1 cellular context compared by ENCODE assay signal in genomic region chr11:6612008-6612815, GRCh38.
A peak's percentile ranks its signal among the peaks of the same experiment; 100 is the strongest.
TF ChIP-seq lines count a peak whose summit lies in the region.

TSS of gene TAF10 (minus strand) at chr11:6612216. CDS start at chr11:6612189, 27 bp downstream.

TF ChIP-seq in GM12878, 131 proteins besides CTCF, POLR2A, EP300 and RAD21 (continued from another document and continues in another):
- TF ChIP-seq ZBTB33 (IDR thresholded peaks at IDR 0.05) (no peak), RCOR1 (conservative IDR thresholded peaks at IDR 0.05; ENCODE audit: low read depth, low read length) (no peak), HDGF (IDR thresholded peaks at IDR 0.05) (peak; percentile 81; the same call in 1 of the 2 replicates), EZH2 (IDR thresholded peaks at IDR 0.05; ENCODE audit: borderline replicate concordance, control insufficient read depth, low read depth, low read length) (no peak), MEF2A (IDR thresholded peaks at IDR 0.05; ENCODE audit: insufficient read depth, low read depth, low read length) (no peak), ZNF207 (IDR thresholded peaks at IDR 0.05; ENCODE audit: borderline replicate concordance) (peak; percentile 75; the same call in 1 of the 2 replicates), RB1 (IDR thresholded peaks at IDR 0.05; ENCODE audit: borderline replicate concordance) (peak; percentile 53; the same call in 1 of the 2 replicates), NFYA (IDR thresholded peaks at IDR 0.05; ENCODE audit: borderline replicate concordance, low read depth, low read length) (no peak), PKNOX1 (IDR thresholded peaks at IDR 0.05) (peak; percentile 66), MXI1 (IDR thresholded peaks at IDR 0.05; ENCODE audit: low read depth, low read length) (peak; percentile 54), ZNF384 (IDR thresholded peaks at IDR 0.05; ENCODE audit: borderline replicate concordance, low read depth, low read length) (no peak), E2F4 (IDR thresholded peaks at IDR 0.05; ENCODE audit: low read depth, low read length) (no peak), CBX3 (IDR thresholded peaks at IDR 0.05; ENCODE audit: borderline replicate concordance, low read depth) (no peak), SPI1 (IDR thresholded peaks at IDR 0.05; ENCODE audit: borderline replicate concordance, insufficient read depth, low read depth, low read length) (0 out of 2 replicates have a peak, but pooled peaks have one; percentile 41), GABPA (IDR thresholded peaks at IDR 0.05; ENCODE audit: low read depth) (peak; percentile 60; the same call in 1 of the 2 replicates), ZNF274 (IDR thresholded peaks at IDR 0.05; ENCODE audit: insufficient read depth, insufficient read length) (no peak), PBX3 (IDR thresholded peaks at IDR 0.05; ENCODE audit: insufficient replicate concordance, low read depth, low read length) (no peak), ZNF217 (IDR thresholded peaks at IDR 0.05) (peak; percentile 51; the same call in 1 of the 2 replicates), SUPT20H (IDR thresholded peaks at IDR 0.05; ENCODE audit: borderline replicate concordance, control insufficient read depth, low read depth, low read length) (no peak), ZBTB11 (CRISPR knock-in tag; IDR thresholded peaks at IDR 0.05) (0 out of 2 replicates have a peak, but pooled peaks have one; percentile 42), ASH2L (IDR thresholded peaks at IDR 0.05; ENCODE audit: borderline replicate concordance, low read depth) (no peak), DPF2 (IDR thresholded peaks at IDR 0.05) (peak; percentile 92), NR2F1 (conservative IDR thresholded peaks at IDR 0.05) (peak; percentile 55; the same call in 1 of the 2 replicates), ATF2 (IDR thresholded peaks at IDR 0.05; ENCODE audit: low read length) (peak; percentile 71; the same call in 1 of the 2 replicates), MAX (IDR thresholded peaks at IDR 0.05; ENCODE audit: low read depth, low read length) (peak; percentile 62), ZNF24 (IDR thresholded peaks at IDR 0.05) (no peak), NR2C1 (IDR thresholded peaks at IDR 0.05) (peak; percentile 42), PAX5 (IDR thresholded peaks at IDR 0.05; ENCODE audit: borderline replicate concordance, low read depth, low read length) (peak; percentile 48; the same call in 1 of the 2 replicates), TCF7 (IDR thresholded peaks at IDR 0.05; ENCODE audit: borderline replicate concordance) (no peak), TCF3 (IDR thresholded peaks at IDR 0.05; ENCODE audit: borderline replicate concordance, insufficient read depth, low read depth, low read length) (no peak), SKIL (IDR thresholded peaks at IDR 0.05; ENCODE audit: low read depth, poor library complexity, severe bottlenecking) (no peak), MEF2B (IDR thresholded peaks at IDR 0.05; ENCODE audit: partially characterized antibody, poor library complexity, severe bottlenecking) (no peak), SIX5 (IDR thresholded peaks at IDR 0.05; ENCODE audit: low read depth, low read length, severe bottlenecking) (no peak), FOXM1 (IDR thresholded peaks at IDR 0.05; ENCODE audit: low read depth, low read length) (peak; percentile 39; the same call in 1 of the 2 replicates), MTA2 (IDR thresholded peaks at IDR 0.05; ENCODE audit: low read depth) (peak; percentile 38; the same call in 1 of the 2 replicates), IRF5 (IDR thresholded peaks at IDR 0.05; ENCODE audit: borderline replicate concordance) (no peak), BHLHE40 (IDR thresholded peaks at IDR 0.05; ENCODE audit: borderline replicate concordance in 1 of 2, low read depth in 2 of 2, low read length in 1 of 2) (peak; percentile 54 to 87; a peak in 3 of 4 replicates), BCLAF1 (IDR thresholded peaks at IDR 0.05) (0 out of 2 replicates have a peak, but pooled peaks have one; percentile 35), TARDBP (IDR thresholded peaks at IDR 0.05; ENCODE audit: borderline replicate concordance) (no peak), NKRF (conservative IDR thresholded peaks at IDR 0.05) (peak; percentile 88)
